Comparison of ENCODE assay signal across 11 cellular contexts in the genomic region with DNA sequence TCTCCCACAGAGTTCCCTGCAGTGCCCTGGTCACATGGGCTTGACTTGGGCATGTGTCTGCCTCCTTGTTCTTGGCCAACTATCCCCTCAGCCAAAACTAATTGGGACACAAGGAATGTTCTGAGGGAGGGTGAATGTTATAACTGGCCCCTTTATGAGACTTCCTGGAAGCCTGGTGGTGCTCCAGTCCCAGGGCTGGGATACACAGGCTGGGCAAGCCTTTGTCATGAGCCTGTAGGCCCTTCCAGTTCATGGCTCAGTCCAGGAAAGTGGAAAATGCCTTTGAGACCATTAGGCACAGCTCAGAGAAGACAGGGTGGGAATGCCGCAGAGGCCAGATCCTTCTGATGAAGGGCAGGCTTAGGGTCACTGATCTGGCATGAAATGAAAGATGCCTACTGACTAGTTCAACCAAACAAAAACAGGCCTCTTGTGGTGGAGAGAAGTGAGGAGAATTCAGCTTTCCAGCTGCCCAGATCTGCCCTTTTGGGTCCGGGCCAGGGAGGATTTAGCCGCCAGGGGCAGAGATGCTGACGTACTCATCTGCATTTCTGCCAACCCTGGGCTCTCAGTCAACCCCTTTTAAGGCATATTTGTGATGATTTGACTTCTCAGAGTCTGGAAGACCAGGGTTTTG.
A peak's percentile ranks its signal among the peaks of the same experiment; 100 is the strongest.
DNase-seq lines count a peak whose midpoint lies in the region; ATAC-seq and TF ChIP-seq lines count a peak whose summit lies in the region.
"Had no signal": no experiment of that assay in that cellular context is flagged by ENCODE, and none has a peak within 500 bp of the region (broad histone marks: within the 10 kb centered on the region; RNA-seq: fewer than 3 reads in every experiment).

No MANE protein-coding gene starts in this region.

- peak; percentile 32 for DNase-seq in AG09309 (ENCODE audit: low read depth)
- peak; percentile 18 to 72 for DNase-seq in foreskin fibroblast
- DNase-seq in osteoblast (ENCODE audit: insufficient read length, low spot score, missing footprints): peak; percentile 67
- DNase-seq in SW480 (ENCODE audit: low spot score): no peak
- no peak for DNase-seq in smooth muscle cell (lab: John Stamatoyannopoulos, UW; ENCODE audit: unreplicated experiment)
- DNase-seq: AML-193, Karpas-422, PC-9 had no signal

- TF ChIP-seq CTCF in AG09309 (IDR thresholded peaks at IDR 0.05; ENCODE audit: control insufficient read depth, insufficient read depth, low read depth, low read length, missing control alignments) (no peak), foreskin fibroblast (IDR thresholded peaks at IDR 0.05; ENCODE audit: low read depth, low read length) (no peak), osteoblast (IDR thresholded peaks at IDR 0.05; ENCODE audit: extremely low read depth, low read depth, low read length) (peak; percentile 22), smooth muscle cell (IDR thresholded peaks at IDR 0.05; ENCODE audit: borderline replicate concordance, insufficient read depth, poor library complexity, severe bottlenecking) (no peak)

- H3K36me3 ChIP-seq in osteoblast (ENCODE audit: insufficient read depth, low read length) (no peaks in the 10 kb centered on the region), smooth muscle cell (ENCODE audit: low read depth) (no peaks in the 10 kb centered on the region)

- H2AFZ ChIP-seq in osteoblast (ENCODE audit: low read length) (peak overlapping the region; percentile 66), smooth muscle cell (ENCODE audit: low read depth) (no peak overlapping the region)
- H2AFZ ChIP-seq: PC-9 had no signal

- H3K27ac ChIP-seq in adipose tissue (ENCODE audit: low read depth, low read length): peak overlapping the region; percentile 46
- H3K27ac ChIP-seq in osteoblast (ENCODE audit: low read depth, low read length): peak overlapping the region; percentile 63
- H3K27ac ChIP-seq in smooth muscle cell (ENCODE audit: low read depth): no peak overlapping the region
- H3K27ac ChIP-seq: PC-9 had no signal

- ATAC-seq in HG03095 (IDR thresholded peaks at IDR 0.05; ENCODE audit: unreplicated experiment) (no peak), GM21737 (IDR thresholded peaks at IDR 0.05; ENCODE audit: unreplicated experiment) (no peak)

- WGBS in adipose tissue, 3 donors: 67 to 95% (median 77%) methylated on average over 4 of the region's 4 CpGs
- WGBS in smooth muscle cell (ENCODE audit: low lambda C conversion rate): 71% methylated on average over 4 of the region's 4 CpGs

- H3K9me3 ChIP-seq in osteoblast (ENCODE audit: low read depth, low read length) (no peaks in the 10 kb centered on the region), smooth muscle cell (replicated peaks; ENCODE audit: low read depth) (no peaks in the 10 kb centered on the region)

- H3K4me3 ChIP-seq in AG09309 (ENCODE audit: control insufficient read depth, low read depth, low read length): no peak overlapping the region
- no peak overlapping the region for H3K4me3 ChIP-seq in foreskin fibroblast (ENCODE audit: low read depth in 1 of 2, low read length in 2 of 2)
- H3K4me3 ChIP-seq in osteoblast (ENCODE audit: insufficient read depth, low read length): no peak overlapping the region
- H3K4me3 ChIP-seq in smooth muscle cell: no peak overlapping the region
- H3K4me3 ChIP-seq: PC-9 had no signal

- H3K27me3 ChIP-seq in osteoblast (ENCODE audit: insufficient read depth, low read length): peaks cover 6% of the 10 kb centered on the region
- H3K27me3 ChIP-seq in smooth muscle cell (ENCODE audit: low read depth): no peaks in the 10 kb centered on the region

- H3K79me2 ChIP-seq in osteoblast (ENCODE audit: insufficient read depth, low read length): no peaks in the 10 kb centered on the region
- H3K79me2 ChIP-seq in smooth muscle cell (ENCODE audit: low read depth): no peaks in the 10 kb centered on the region

- no peak overlapping the region for H3K9ac ChIP-seq in smooth muscle cell (ENCODE audit: low read depth)

- H3K4me1 ChIP-seq in osteoblast (ENCODE audit: insufficient read depth, low read length): peaks cover 14% of the 10 kb centered on the region
- H3K4me1 ChIP-seq in smooth muscle cell (ENCODE audit: low read depth): no peaks in the 10 kb centered on the region

- H3F3A ChIP-seq in smooth muscle cell (ENCODE audit: low read depth): no peaks in the 10 kb centered on the region

- peak overlapping the region; percentile 17 for H3K4me2 ChIP-seq in osteoblast (ENCODE audit: insufficient read depth, low read length)
- no peak overlapping the region for H3K4me2 ChIP-seq in smooth muscle cell
- H3K4me2 ChIP-seq: PC-9 had no signal

- no peaks in the 10 kb centered on the region for H4K20me1 ChIP-seq in osteoblast (ENCODE audit: insufficient read depth, low read length)
- no peaks in the 10 kb centered on the region for H4K20me1 ChIP-seq in smooth muscle cell (ENCODE audit: low read depth)

Comparison
In these comparisons a context has a peak if more than half of its experiments do, and no peak if none do; other contexts are left out.
1. DNase-seq: peak in AG09309 (single experiment), foreskin fibroblast (2 of 2) and osteoblast (single experiment); none in SW480 (single experiment) and smooth muscle cell (single experiment).